In genomic region chr2:99139003-99139402, GRCh38 we compare ENCODE assay signal across 15 cellular contexts. TPM values are rescaled to one million over a fixed set of nuclear protein-coding genes. Genes with fewer than 3 reads are reported as not detected.
DNase-seq lines count a peak whose midpoint lies in the region; ATAC-seq, FAIRE-seq and TF ChIP-seq lines count a peak whose summit lies in the region.
"Had no signal": no experiment of that assay in that cellular context is flagged by ENCODE, and none has a peak within 500 bp of the region (broad histone marks: within the 10 kb centered on the region; RNA-seq: fewer than 3 reads in every experiment).

No MANE protein-coding gene starts in this region.

- POLR2A ChIA-PET in HepG2 (lab: Yijun Ruan, JAX) (interaction anchor here (1.0 kb wide), 1 partner anchor 16 kb away, joined by 4 read pairs; the partner anchor contains the start of genes LIPT1 and TSGA10), WTC11 (lab: Charles Lee) (no interaction called here)
- POLR2A ChIA-PET in activated CD8-positive, alpha-beta T cell treated with anti-CD3 and anti-CD28 coated beads for 36 hours (lab: Charles Lee): interaction anchor here (0.6 kb wide), 3 partner anchors 15 to 439 kb away, joined by 3 to 4 read pairs (median 3); no protein-coding TSS in a partner anchor

- TF ChIP-seq CTCF in HepG2 (CRISPR knock-in tag; IDR thresholded peaks at IDR 0.05) (no peak), right lobe of liver (IDR thresholded peaks at IDR 0.05) (no peak), SU-DHL-6 (IDR thresholded peaks at IDR 0.05; ENCODE audit: insufficient read depth, low read length, poor library complexity, severe bottlenecking) (no peak), WTC11 (IDR thresholded peaks at IDR 0.05) (no peak)
- no peak for TF ChIP-seq CTCF in activated CD8-positive, alpha-beta T cell treated with anti-CD3 and anti-CD28 coated beads for 36 hours (IDR thresholded peaks at IDR 0.05)

- H3F3A ChIP-seq in SU-DHL-6 (ENCODE audit: insufficient read depth): peaks cover 16% of the 10 kb centered on the region

- no peak for ATAC-seq in HepG2
- no peak for ATAC-seq in right lobe of liver
- ATAC-seq in activated CD8-positive, alpha-beta T cell treated with anti-CD3 and anti-CD28 coated beads for 36 hours: no peak
- ATAC-seq in stimulated activated memory B cell treated with anti-CD40 and anti-IgM and Interleukin-4, amounts not matched to agents 10 μg/mL and 1 μg/mL and 100 μg/mL, for 72 hours: no peak
- ATAC-seq in WTC11: no peak
- ATAC-seq: CD8-positive, alpha-beta T cell had no signal

- no peak for TF ChIP-seq RAD21 in HepG2 (CRISPR knock-in tag; IDR thresholded peaks at IDR 0.05)

- H3K4me3 ChIP-seq in HepG2 (replicated peaks in 1 of 3; ENCODE audit: insufficient read depth in 1 of 3, low read depth in 2 of 3, low read length in 3 of 3): no peak overlapping the region
- no peak overlapping the region for H3K4me3 ChIP-seq in right lobe of liver
- no peak overlapping the region for H3K4me3 ChIP-seq in SU-DHL-6 (ENCODE audit: insufficient read depth, low read length, poor library complexity, severe bottlenecking)

- no TSS peak for BruUV-seq in HepG2 (replicated peaks; lab: Mats Ljungman, UMichigan)

- H3K27me3 Mint-ChIP-seq in activated CD8-positive, alpha-beta T cell treated with anti-CD3 and anti-CD28 coated beads for 36 hours: no peaks in the 10 kb centered on the region
- no peaks in the 10 kb centered on the region for H3K27me3 Mint-ChIP-seq in stimulated activated memory B cell treated with anti-CD40 and anti-IgM and Interleukin-4, amounts not matched to agents 10 μg/mL and 1 μg/mL and 100 μg/mL, for 72 hours
- peaks cover 25% of the 10 kb centered on the region for H3K27me3 Mint-ChIP-seq in WTC11 (ENCODE audit: low read depth)
- H3K27me3 Mint-ChIP-seq: B cell had no signal

- H3K27me3 ChIP-seq in HepG2 (ENCODE audit: control insufficient read depth in 1 of 2, insufficient read depth in 2 of 2, low read length in 2 of 2): no peaks in the 10 kb centered on the region
- no peaks in the 10 kb centered on the region for H3K27me3 ChIP-seq in right lobe of liver
- H3K27me3 ChIP-seq in SU-DHL-6 (ENCODE audit: low read length): no peaks in the 10 kb centered on the region

- WGBS in HepG2 (ENCODE audit: low lambda C conversion rate): 95% methylated on average over 4 of the region's 4 CpGs
- WGBS in right lobe of liver (ENCODE audit: insufficient coverage, low coverage, low lambda C conversion rate, missing lambda C conversion rate): 90% methylated on average over 4 of the region's 4 CpGs

- H3K79me2 ChIP-seq in HepG2 (ENCODE audit: insufficient read depth, low read length): peaks cover 9% of the 10 kb centered on the region
- H3K79me2 ChIP-seq in SU-DHL-6 (ENCODE audit: insufficient read depth, low read length): peaks cover 22% of the 10 kb centered on the region

- H3K36me3 Mint-ChIP-seq in activated CD8-positive, alpha-beta T cell treated with anti-CD3 and anti-CD28 coated beads for 36 hours (ENCODE audit: low read depth): peaks cover 26% of the 10 kb centered on the region
- H3K36me3 Mint-ChIP-seq in stimulated activated memory B cell treated with anti-CD40 and anti-IgM and Interleukin-4, amounts not matched to agents 10 μg/mL and 1 μg/mL and 100 μg/mL, for 72 hours: peaks cover 13% of the 10 kb centered on the region
- H3K36me3 Mint-ChIP-seq in WTC11: peaks cover 43% of the 10 kb centered on the region

- no peak overlapping the region for H3K4me3 Mint-ChIP-seq in activated CD8-positive, alpha-beta T cell treated with anti-CD3 and anti-CD28 coated beads for 36 hours
- H3K4me3 Mint-ChIP-seq in stimulated activated memory B cell treated with anti-CD40 and anti-IgM and Interleukin-4, amounts not matched to agents 10 μg/mL and 1 μg/mL and 100 μg/mL, for 72 hours: no peak overlapping the region
- no peak overlapping the region for H3K4me3 Mint-ChIP-seq in WTC11

- H3K27ac ChIP-seq in HepG2 (ENCODE audit: extremely low read length, insufficient read depth, low read length): no peak overlapping the region
- no peak overlapping the region for H3K27ac ChIP-seq in right lobe of liver
- no peak overlapping the region for H3K27ac ChIP-seq in SU-DHL-6 (ENCODE audit: low read depth, low read length)

- H3K9ac ChIP-seq in HepG2 (ENCODE audit: insufficient read depth, low read depth, low read length) (no peak overlapping the region), SU-DHL-6 (ENCODE audit: low read length) (no peak overlapping the region)

- H2AFZ ChIP-seq in HepG2 (ENCODE audit: low read length) (no peak overlapping the region), SU-DHL-6 (ENCODE audit: low read depth, low read length, severe bottlenecking) (no peak overlapping the region)

- FAIRE-seq in HepG2 (lab: Jason Lieb, UNC): no peak

- peaks cover 8% of the 10 kb centered on the region for H3K9me3 ChIP-seq in HepG2 (ENCODE audit: low read length)
- H3K9me3 ChIP-seq in right lobe of liver: no peaks in the 10 kb centered on the region
- no peaks in the 10 kb centered on the region for H3K9me3 ChIP-seq in SU-DHL-6 (ENCODE audit: insufficient read depth, low read length)

- TF ChIP-seq POLR2A in HepG2 (IDR thresholded peaks at IDR 0.05; ENCODE audit: insufficient read depth in 1 of 2, low read depth in 2 of 2, low read length in 2 of 2) (no peak), right lobe of liver (IDR thresholded peaks at IDR 0.05) (no peak), erythroblast (IDR thresholded peaks at IDR 0.05; ENCODE audit: low read length) (no peak)

- H4K20me1 ChIP-seq in HepG2 (ENCODE audit: insufficient read depth, low read length): no peaks in the 10 kb centered on the region
- H4K20me1 ChIP-seq in SU-DHL-6 (ENCODE audit: low read depth, low read length): no peaks in the 10 kb centered on the region

- H3K4me1 ChIP-seq in HepG2 (ENCODE audit: insufficient read depth, low read length): peaks cover 28% of the 10 kb centered on the region
- peaks cover 0 to 7% (median 0%) of the 10 kb centered on the region in 4 donors for H3K4me1 ChIP-seq in right lobe of liver

- intact Hi-C loops in HepG2 (cut with micrococcal nuclease; ENCODE audit: unreplicated experiment): no loop called here
- intact Hi-C loops in right lobe of liver (cut with DNase I): no loop called here
- intact Hi-C loops in activated CD8-positive, alpha-beta T cell treated with anti-CD3 and anti-CD28 coated beads for 36 hours (cut with micrococcal nuclease): no loop called here

- H3K9me3 Mint-ChIP-seq in activated CD8-positive, alpha-beta T cell treated with anti-CD3 and anti-CD28 coated beads for 36 hours: peaks cover 10% of the 10 kb centered on the region
- H3K9me3 Mint-ChIP-seq in stimulated activated memory B cell treated with anti-CD40 and anti-IgM and Interleukin-4, amounts not matched to agents 10 μg/mL and 1 μg/mL and 100 μg/mL, for 72 hours: peaks cover 4% of the 10 kb centered on the region
- peaks cover 39% of the 10 kb centered on the region for H3K9me3 Mint-ChIP-seq in WTC11

- H3K9me2 ChIP-seq in SU-DHL-6 (replicated peaks; ENCODE audit: insufficient read depth, low read length): no peaks in the 10 kb centered on the region

- DNase-seq in HepG2 (ENCODE audit: low spot score) (no peak), right lobe of liver (no peak), erythroblast (lab: John Stamatoyannopoulos, UW) (peak; percentile 17 to 46), WTC11 (ENCODE audit: low spot score) (no peak)
- DNase-seq in activated CD8-positive, alpha-beta T cell treated with anti-CD3 and anti-CD28 coated beads for 36 hours: no peak
- DNase-seq: CD8-positive, alpha-beta T cell; KBM-7; NCI-H1092; NCI-H2107; NCI-H226; NCI-H526; OCI-M1 had no signal

- no peak for TF ChIP-seq EP300 in HepG2 (IDR thresholded peaks at IDR 0.05; ENCODE audit: low read depth in 2 of 2, low read length in 2 of 2)
- no peak for TF ChIP-seq EP300 in HepG2 (CRISPR knock-in tag; IDR thresholded peaks at IDR 0.05; ENCODE audit: borderline replicate concordance)

- CTCF ChIA-PET in HepG2 (lab: Yijun Ruan, JAX; ENCODE audit: low intra/inter-chr PET ratio, low total read pairs): no interaction called here
- CTCF ChIA-PET in activated CD8-positive, alpha-beta T cell treated with anti-CD3 and anti-CD28 coated beads for 36 hours (lab: Charles Lee): interaction anchor here (0.7 kb wide), 1 partner anchor 14 kb away, joined by 4 read pairs; no protein-coding TSS in a partner anchor
- CTCF ChIA-PET in WTC11 (lab: Charles Lee): no interaction called here

- no peak overlapping the region for H3K4me2 ChIP-seq in HepG2 (ENCODE audit: low read depth, low read length)
- peak overlapping the region; percentile 100 for H3K4me2 ChIP-seq in SU-DHL-6 (ENCODE audit: low read depth, low read length, poor library complexity, severe bottlenecking)

- peaks cover 16% of the 10 kb centered on the region for H3K4me1 Mint-ChIP-seq in activated CD8-positive, alpha-beta T cell treated with anti-CD3 and anti-CD28 coated beads for 36 hours (ENCODE audit: low read depth)
- peaks cover 6% of the 10 kb centered on the region for H3K4me1 Mint-ChIP-seq in stimulated activated memory B cell treated with anti-CD40 and anti-IgM and Interleukin-4, amounts not matched to agents 10 μg/mL and 1 μg/mL and 100 μg/mL, for 72 hours
- H3K4me1 Mint-ChIP-seq in WTC11: peaks cover 16% of the 10 kb centered on the region

- in situ Hi-C loops in HepG2 (cut with HindIII; ENCODE audit: extremely low pct_ligation_motif_present, low pct_unique_long_range_greater_than_20kb): no loop called here

- H3K36me3 ChIP-seq in HepG2 (replicated peaks in 1 of 2; ENCODE audit: control insufficient read depth in 1 of 2, insufficient read depth in 2 of 2, low read length in 2 of 2): no peaks in the 10 kb centered on the region
- no peaks in the 10 kb centered on the region for H3K36me3 ChIP-seq in right lobe of liver
- no peaks in the 10 kb centered on the region for H3K36me3 ChIP-seq in SU-DHL-6 (ENCODE audit: low read length)

- H3K27ac Mint-ChIP-seq in activated CD8-positive, alpha-beta T cell treated with anti-CD3 and anti-CD28 coated beads for 36 hours: no peak overlapping the region
- no peak overlapping the region for H3K27ac Mint-ChIP-seq in stimulated activated memory B cell treated with anti-CD40 and anti-IgM and Interleukin-4, amounts not matched to agents 10 μg/mL and 1 μg/mL and 100 μg/mL, for 72 hours
- no peak overlapping the region for H3K27ac Mint-ChIP-seq in WTC11
- H3K27ac Mint-ChIP-seq: B cell; CD8-positive, alpha-beta T cell had no signal

RNA-seq across cellular contexts. Expression of gene C2orf15, which starts 2.5 kb away (rescaled TPM):
- 8.3 and 12.2 TPM in 2 replicates for total RNA-seq in HepG2 (2016; rRNA removed; fragmentation: Illumina TruSeq; extraction: Trizol)
- 5.3 and 6.4 TPM in 2 replicates for total RNA-seq in HepG2 (2016; cell fraction: cytosol; rRNA removed; fragmentation: Illumina TruSeq; extraction: Trizol; ENCODE audit: low read depth)
- total RNA-seq in HepG2 (2016; cell fraction: insoluble cytoplasmic fraction; rRNA removed; fragmentation: Illumina TruSeq; extraction: Trizol): 10.1 and 10.3 TPM in 2 replicates
- 13.3 and 14.9 TPM in 2 replicates for total RNA-seq in HepG2 (2016; cell fraction: membrane; rRNA removed; fragmentation: Illumina TruSeq; extraction: Trizol)
- total RNA-seq in HepG2 (2016; cell fraction: nucleus; rRNA removed; fragmentation: Illumina TruSeq; extraction: Trizol): 5.4 and 6.0 TPM in 2 replicates
- 4.9 and 5.5 TPM in 2 replicates for polyA plus RNA-seq in HepG2 (2011; rRNA removed)
- 3.6 and 4.3 TPM in 2 replicates for polyA plus RNA-seq in HepG2 (2011; cell fraction: cytosol; rRNA removed)
- polyA plus RNA-seq in HepG2 (2011; cell fraction: nucleus; rRNA removed): 2.2 and 2.4 TPM in 2 replicates
- 5.8 and 9.2 TPM in 2 replicates for polyA plus RNA-seq in HepG2 (2012)
- 4.6 and 7.0 TPM in 2 replicates for polyA plus RNA-seq in HepG2 (2016; cell fraction: cytosol; fragmentation: Illumina TruSeq; extraction: Trizol; ENCODE audit: low read depth)
- polyA plus RNA-seq in HepG2 (2016; cell fraction: insoluble cytoplasmic fraction; fragmentation: Illumina TruSeq; extraction: Trizol; ENCODE audit: low read depth): 9.0 and 10.3 TPM in 2 replicates
- polyA plus RNA-seq in HepG2 (2016; cell fraction: membrane; fragmentation: Illumina TruSeq; extraction: Trizol; ENCODE audit: low read depth): 10.1 and 10.9 TPM in 2 replicates
- polyA plus RNA-seq in HepG2 (2016; cell fraction: nucleus; fragmentation: Illumina TruSeq; extraction: Trizol; ENCODE audit: insufficient read depth, low read depth): 6.4 and 9.1 TPM in 2 replicates
- polyA minus RNA-seq in HepG2 (2011; rRNA and poly(A)+ RNA removed; ENCODE audit: low replicate concordance): 0.61 and 4.6 TPM in 2 replicates
- 4.5 and 5.3 TPM in 2 replicates for polyA minus RNA-seq in HepG2 (2011; cell fraction: cytosol; rRNA and poly(A)+ RNA removed)
- 3.3 and 7.2 TPM in 2 replicates for polyA minus RNA-seq in HepG2 (2011; cell fraction: nucleus; rRNA and poly(A)+ RNA removed)
- 1 to 10 TPM in 1 of 6 experiments, under 1 TPM in 5; 0.24 to 1.4 (median 0.44) TPM for total RNA-seq in right lobe of liver
- total RNA-seq in activated CD8-positive, alpha-beta T cell treated with anti-CD3 and anti-CD28 coated beads for 36 hours: 1 to 10 TPM; 1.4 to 1.5 TPM
- total RNA-seq in WTC11 (2021): 6.0 to 7.0 TPM (median 6.1 TPM) in 3 replicates

RNA-seq across cellular contexts. Expression of gene TSGA10, which starts 15.7 kb away (rescaled TPM):
- 13.1 and 15.0 TPM in 2 replicates for total RNA-seq in HepG2 (2016; rRNA removed; fragmentation: Illumina TruSeq; extraction: Trizol)
- total RNA-seq in HepG2 (2016; cell fraction: cytosol; rRNA removed; fragmentation: Illumina TruSeq; extraction: Trizol; ENCODE audit: low read depth): 25.7 and 33.8 TPM in 2 replicates
- total RNA-seq in HepG2 (2016; cell fraction: insoluble cytoplasmic fraction; rRNA removed; fragmentation: Illumina TruSeq; extraction: Trizol): 13.3 and 14.9 TPM in 2 replicates
- 24.7 and 25.4 TPM in 2 replicates for total RNA-seq in HepG2 (2016; cell fraction: membrane; rRNA removed; fragmentation: Illumina TruSeq; extraction: Trizol)
- 14.6 and 18.2 TPM in 2 replicates for total RNA-seq in HepG2 (2016; cell fraction: nucleus; rRNA removed; fragmentation: Illumina TruSeq; extraction: Trizol)
- 3.8 and 4.7 TPM in 2 replicates for polyA plus RNA-seq in HepG2 (2011; rRNA removed)
- polyA plus RNA-seq in HepG2 (2011; cell fraction: cytosol; rRNA removed): 1.1 and 1.4 TPM in 2 replicates
- 3.0 and 4.5 TPM in 2 replicates for polyA plus RNA-seq in HepG2 (2011; cell fraction: nucleus; rRNA removed)
- polyA plus RNA-seq in HepG2 (2012): 9.2 and 16.5 TPM in 2 replicates
- polyA plus RNA-seq in HepG2 (2016; cell fraction: cytosol; fragmentation: Illumina TruSeq; extraction: Trizol; ENCODE audit: low read depth): 26.9 and 32.0 TPM in 2 replicates
- polyA plus RNA-seq in HepG2 (2016; cell fraction: insoluble cytoplasmic fraction; fragmentation: Illumina TruSeq; extraction: Trizol; ENCODE audit: low read depth): 8.9 and 10.5 TPM in 2 replicates
- 13.4 and 18.5 TPM in 2 replicates for polyA plus RNA-seq in HepG2 (2016; cell fraction: membrane; fragmentation: Illumina TruSeq; extraction: Trizol; ENCODE audit: low read depth)
- polyA plus RNA-seq in HepG2 (2016; cell fraction: nucleus; fragmentation: Illumina TruSeq; extraction: Trizol; ENCODE audit: insufficient read depth, low read depth): 13.4 and 17.8 TPM in 2 replicates
- polyA minus RNA-seq in HepG2 (2011; rRNA and poly(A)+ RNA removed; ENCODE audit: low replicate concordance): 0.94 and 1.8 TPM in 2 replicates
- 1.4 and 2.8 TPM in 2 replicates for polyA minus RNA-seq in HepG2 (2011; cell fraction: cytosol; rRNA and poly(A)+ RNA removed)
- 16.9 and 18.7 TPM in 2 replicates for polyA minus RNA-seq in HepG2 (2011; cell fraction: nucleus; rRNA and poly(A)+ RNA removed)
- 1 to 10 TPM; 1.6 to 5.6 (median 2.7) TPM for total RNA-seq in right lobe of liver
- 1 to 10 TPM; 8.6 to 9.2 TPM for total RNA-seq in activated CD8-positive, alpha-beta T cell treated with anti-CD3 and anti-CD28 coated beads for 36 hours
- 8.9 to 9.3 TPM (median 9.1 TPM) in 3 replicates for total RNA-seq in WTC11 (2021)

RNA-seq across cellular contexts. Expression of gene LIPT1, which starts 15.8 kb away (rescaled TPM):
- total RNA-seq in HepG2 (2016; rRNA removed; fragmentation: Illumina TruSeq; extraction: Trizol) (8.0 and 8.3 TPM in 2 replicates), right lobe of liver (1 to 10 TPM; 1.9 to 5.0 (median 3.6) TPM), WTC11 (2021) (7.1 to 9.7 TPM (median 8.1 TPM) in 3 replicates)
- 7.3 and 8.2 TPM in 2 replicates for total RNA-seq in HepG2 (2016; cell fraction: cytosol; rRNA removed; fragmentation: Illumina TruSeq; extraction: Trizol; ENCODE audit: low read depth)
- total RNA-seq in HepG2 (2016; cell fraction: insoluble cytoplasmic fraction; rRNA removed; fragmentation: Illumina TruSeq; extraction: Trizol): 7.3 and 8.9 TPM in 2 replicates
- 7.1 and 9.2 TPM in 2 replicates for total RNA-seq in HepG2 (2016; cell fraction: membrane; rRNA removed; fragmentation: Illumina TruSeq; extraction: Trizol)
- 5.5 and 8.6 TPM in 2 replicates for total RNA-seq in HepG2 (2016; cell fraction: nucleus; rRNA removed; fragmentation: Illumina TruSeq; extraction: Trizol)
- 7.9 and 9.6 TPM in 2 replicates for polyA plus RNA-seq in HepG2 (2011; rRNA removed)
- 4.1 and 5.5 TPM in 2 replicates for polyA plus RNA-seq in HepG2 (2011; cell fraction: cytosol; rRNA removed)
- polyA plus RNA-seq in HepG2 (2011; cell fraction: nucleus; rRNA removed): 10.9 and 13.2 TPM in 2 replicates
- 7.4 and 8.5 TPM in 2 replicates for polyA plus RNA-seq in HepG2 (2012)
- polyA plus RNA-seq in HepG2 (2016; cell fraction: cytosol; fragmentation: Illumina TruSeq; extraction: Trizol; ENCODE audit: low read depth): 3.4 and 3.6 TPM in 2 replicates
- 7.7 and 9.1 TPM in 2 replicates for polyA plus RNA-seq in HepG2 (2016; cell fraction: insoluble cytoplasmic fraction; fragmentation: Illumina TruSeq; extraction: Trizol; ENCODE audit: low read depth)
- 4.0 and 4.7 TPM in 2 replicates for polyA plus RNA-seq in HepG2 (2016; cell fraction: membrane; fragmentation: Illumina TruSeq; extraction: Trizol; ENCODE audit: low read depth)
- 12.3 and 14.3 TPM in 2 replicates for polyA plus RNA-seq in HepG2 (2016; cell fraction: nucleus; fragmentation: Illumina TruSeq; extraction: Trizol; ENCODE audit: insufficient read depth, low read depth)
- 3.0 and 5.1 TPM in 2 replicates for polyA minus RNA-seq in HepG2 (2011; rRNA and poly(A)+ RNA removed; ENCODE audit: low replicate concordance)
- polyA minus RNA-seq in HepG2 (2011; cell fraction: cytosol; rRNA and poly(A)+ RNA removed): 2.4 and 4.5 TPM in 2 replicates
- polyA minus RNA-seq in HepG2 (2011; cell fraction: nucleus; rRNA and poly(A)+ RNA removed): 13.1 and 16.8 TPM in 2 replicates
- total RNA-seq in activated CD8-positive, alpha-beta T cell treated with anti-CD3 and anti-CD28 coated beads for 36 hours: 1 to 10 TPM; 3.3 to 6.0 TPM

RNA-seq across cellular contexts. Expression of gene MITD1, which starts 41.9 kb away (rescaled TPM):
- 43.7 and 48.7 TPM in 2 replicates for total RNA-seq in HepG2 (2016; rRNA removed; fragmentation: Illumina TruSeq; extraction: Trizol)
- 16.7 and 17.7 TPM in 2 replicates for total RNA-seq in HepG2 (2016; cell fraction: cytosol; rRNA removed; fragmentation: Illumina TruSeq; extraction: Trizol; ENCODE audit: low read depth)
- 47.1 and 56.1 TPM in 2 replicates for total RNA-seq in HepG2 (2016; cell fraction: insoluble cytoplasmic fraction; rRNA removed; fragmentation: Illumina TruSeq; extraction: Trizol)
- 10.0 and 11.2 TPM in 2 replicates for total RNA-seq in HepG2 (2016; cell fraction: membrane; rRNA removed; fragmentation: Illumina TruSeq; extraction: Trizol)
- 48.2 and 51.9 TPM in 2 replicates for total RNA-seq in HepG2 (2016; cell fraction: nucleus; rRNA removed; fragmentation: Illumina TruSeq; extraction: Trizol)
- 14.2 and 17.8 TPM in 2 replicates for polyA plus RNA-seq in HepG2 (2011; rRNA removed)
- 5.6 and 6.8 TPM in 2 replicates for polyA plus RNA-seq in HepG2 (2011; cell fraction: cytosol; rRNA removed)
- polyA plus RNA-seq in HepG2 (2011; cell fraction: nucleus; rRNA removed): 18.8 and 23.1 TPM in 2 replicates
- 24.4 and 29.1 TPM in 2 replicates for polyA plus RNA-seq in HepG2 (2012)
- polyA plus RNA-seq in HepG2 (2016; cell fraction: cytosol; fragmentation: Illumina TruSeq; extraction: Trizol; ENCODE audit: low read depth): 5.8 and 6.8 TPM in 2 replicates
- polyA plus RNA-seq in HepG2 (2016; cell fraction: insoluble cytoplasmic fraction; fragmentation: Illumina TruSeq; extraction: Trizol; ENCODE audit: low read depth): 49.7 and 57.4 TPM in 2 replicates
- 6.6 and 6.9 TPM in 2 replicates for polyA plus RNA-seq in HepG2 (2016; cell fraction: membrane; fragmentation: Illumina TruSeq; extraction: Trizol; ENCODE audit: low read depth)
- 93.6 and 98.1 TPM in 2 replicates for polyA plus RNA-seq in HepG2 (2016; cell fraction: nucleus; fragmentation: Illumina TruSeq; extraction: Trizol; ENCODE audit: insufficient read depth, low read depth)
- 4.0 and 8.1 TPM in 2 replicates for polyA minus RNA-seq in HepG2 (2011; rRNA and poly(A)+ RNA removed; ENCODE audit: low replicate concordance)
- polyA minus RNA-seq in HepG2 (2011; cell fraction: cytosol; rRNA and poly(A)+ RNA removed): 5.5 and 8.8 TPM in 2 replicates
- 15.3 and 19.8 TPM in 2 replicates for polyA minus RNA-seq in HepG2 (2011; cell fraction: nucleus; rRNA and poly(A)+ RNA removed)
- total RNA-seq in right lobe of liver: 10 to 100 TPM in 3 of 6 experiments, 1 to 10 TPM in 3; 4.0 to 12.5 (median 9.6) TPM
- 10 to 100 TPM; 49.8 to 55.9 TPM for total RNA-seq in activated CD8-positive, alpha-beta T cell treated with anti-CD3 and anti-CD28 coated beads for 36 hours
- total RNA-seq in WTC11 (2021): 33.1 to 37.1 TPM (median 34.7 TPM) in 3 replicates

RNA-seq across cellular contexts. Expression of gene MRPL30, which starts 42.0 kb away (rescaled TPM):
- total RNA-seq in HepG2 (2016; rRNA removed; fragmentation: Illumina TruSeq; extraction: Trizol) (75.3 and 118 TPM in 2 replicates), right lobe of liver (10 to 100 TPM; 13.3 to 28.2 (median 14.2) TPM), WTC11 (2021) (28.7 to 34.9 TPM (median 33.4 TPM) in 3 replicates)
- 37.6 and 38.1 TPM in 2 replicates for total RNA-seq in HepG2 (2016; cell fraction: cytosol; rRNA removed; fragmentation: Illumina TruSeq; extraction: Trizol; ENCODE audit: low read depth)
- 74.1 and 127 TPM in 2 replicates for total RNA-seq in HepG2 (2016; cell fraction: insoluble cytoplasmic fraction; rRNA removed; fragmentation: Illumina TruSeq; extraction: Trizol)
- 49.8 and 50.0 TPM in 2 replicates for total RNA-seq in HepG2 (2016; cell fraction: membrane; rRNA removed; fragmentation: Illumina TruSeq; extraction: Trizol)
- total RNA-seq in HepG2 (2016; cell fraction: nucleus; rRNA removed; fragmentation: Illumina TruSeq; extraction: Trizol): 31.1 and 32.7 TPM in 2 replicates
- polyA plus RNA-seq in HepG2 (2011; rRNA removed): 25.6 and 30.2 TPM in 2 replicates
- polyA plus RNA-seq in HepG2 (2011; cell fraction: cytosol; rRNA removed): 17.9 and 23.0 TPM in 2 replicates
- polyA plus RNA-seq in HepG2 (2011; cell fraction: nucleus; rRNA removed): 8.1 and 9.4 TPM in 2 replicates
- polyA plus RNA-seq in HepG2 (2012): 36.4 and 47.7 TPM in 2 replicates
- 16.2 and 16.7 TPM in 2 replicates for polyA plus RNA-seq in HepG2 (2016; cell fraction: cytosol; fragmentation: Illumina TruSeq; extraction: Trizol; ENCODE audit: low read depth)
- 117 and 132 TPM in 2 replicates for polyA plus RNA-seq in HepG2 (2016; cell fraction: insoluble cytoplasmic fraction; fragmentation: Illumina TruSeq; extraction: Trizol; ENCODE audit: low read depth)
- polyA plus RNA-seq in HepG2 (2016; cell fraction: membrane; fragmentation: Illumina TruSeq; extraction: Trizol; ENCODE audit: low read depth): 34.6 and 37.9 TPM in 2 replicates
- 48.4 and 48.8 TPM in 2 replicates for polyA plus RNA-seq in HepG2 (2016; cell fraction: nucleus; fragmentation: Illumina TruSeq; extraction: Trizol; ENCODE audit: insufficient read depth, low read depth)
- 17.1 and 26.1 TPM in 2 replicates for polyA minus RNA-seq in HepG2 (2011; rRNA and poly(A)+ RNA removed; ENCODE audit: low replicate concordance)
- polyA minus RNA-seq in HepG2 (2011; cell fraction: cytosol; rRNA and poly(A)+ RNA removed): 20.8 and 22.9 TPM in 2 replicates
- 18.3 and 25.4 TPM in 2 replicates for polyA minus RNA-seq in HepG2 (2011; cell fraction: nucleus; rRNA and poly(A)+ RNA removed)
- 10 to 100 TPM; 30.0 to 34.2 TPM for total RNA-seq in activated CD8-positive, alpha-beta T cell treated with anti-CD3 and anti-CD28 coated beads for 36 hours

Comparison
In these comparisons a context has a peak if more than half of its experiments do, and no peak if none do; other contexts are left out.
1. DNase-seq: peak in erythroblast (2 of 2); none in HepG2 (single experiment), right lobe of liver (0 of 3), activated CD8-positive, alpha-beta T cell treated with anti-CD3 and anti-CD28 coated beads for 36 hours (single experiment) and WTC11 (single experiment).